Comparison of ENCODE assay signal across 11 cellular contexts in genomic region chr6:7311171-7311570, GRCh38. TPM values are rescaled to one million over a fixed set of nuclear protein-coding genes. Genes with fewer than 3 reads are reported as not detected.
DNase-seq lines count a peak whose midpoint lies in the region; ATAC-seq and TF ChIP-seq lines count a peak whose summit lies in the region.
"Had no signal": no experiment of that assay in that cellular context is flagged by ENCODE, and none has a peak within 500 bp of the region (broad histone marks: within the 10 kb centered on the region; RNA-seq: fewer than 3 reads in every experiment).

No MANE protein-coding gene starts in this region.

- H4K20me1 ChIP-seq in PC-9 (ENCODE audit: insufficient read depth): peaks cover 11% of the 10 kb centered on the region; the same call in 1 of the 2 replicates

- peaks cover 10% of the 10 kb centered on the region; the same call in 1 of the 2 replicates for H3K36me3 ChIP-seq in PC-9 (ENCODE audit: low read depth)

- no peak for ATAC-seq in GM21526 (IDR thresholded peaks at IDR 0.05; ENCODE audit: low FRiP score, unreplicated experiment)

- peak overlapping the region; percentile 94 for H3K4me3 ChIP-seq in PC-9

- H3K4me1 Mint-ChIP-seq in T-helper 1 cell treated with Interleukin-12 subunit alpha and Interleukin-12 subunit beta and Interleukin-4 antibody, amounts not matched to agents 30 μg/mL and 1 μg/mL, for 36 hours (ENCODE audit: low read depth): peaks cover 39% of the 10 kb centered on the region
- H3K4me1 Mint-ChIP-seq in endothelial cell (ENCODE audit: unreplicated experiment) (peaks cover 20% of the 10 kb centered on the region), osteocyte (ENCODE audit: unreplicated experiment) (peaks cover 45% of the 10 kb centered on the region)

- no peaks in the 10 kb centered on the region for H3K27me3 Mint-ChIP-seq in T-helper 1 cell treated with Interleukin-12 subunit alpha and Interleukin-12 subunit beta and Interleukin-4 antibody, amounts not matched to agents 30 μg/mL and 1 μg/mL, for 36 hours (ENCODE audit: low read depth)
- H3K27me3 Mint-ChIP-seq in endothelial cell (ENCODE audit: unreplicated experiment): peaks cover 5% of the 10 kb centered on the region
- H3K27me3 Mint-ChIP-seq in osteocyte (ENCODE audit: unreplicated experiment): no peaks in the 10 kb centered on the region

- peaks cover 10% of the 10 kb centered on the region; the same call in 1 of the 2 replicates for H3F3A ChIP-seq in PC-9 (ENCODE audit: insufficient read depth, low read depth)

- CTCF ChIA-PET in PC-9 (lab: Charles Lee): no interaction called here

- no peaks in the 10 kb centered on the region for H3K9me3 ChIP-seq in PC-9 (ENCODE audit: insufficient read depth, low read depth)
- H3K9me3 ChIP-seq: tibial nerve had no signal

- H3K27me3 ChIP-seq in PC-9 (ENCODE audit: insufficient read depth, low read depth): no peaks in the 10 kb centered on the region
- H3K27me3 ChIP-seq: tibial nerve had no signal

- H3K36me3 Mint-ChIP-seq in T-helper 1 cell treated with Interleukin-12 subunit alpha and Interleukin-12 subunit beta and Interleukin-4 antibody, amounts not matched to agents 30 μg/mL and 1 μg/mL, for 36 hours (ENCODE audit: low read depth): peaks cover 44% of the 10 kb centered on the region
- H3K36me3 Mint-ChIP-seq in endothelial cell (ENCODE audit: low read depth, unreplicated experiment) (peaks cover 14% of the 10 kb centered on the region), osteocyte (ENCODE audit: unreplicated experiment) (peaks cover 27% of the 10 kb centered on the region)

- TF ChIP-seq CTCF in PC-9 (conservative IDR thresholded peaks at IDR 0.05) (no peak), endothelial cell (IDR thresholded peaks at IDR 0.05; ENCODE audit: unreplicated experiment) (no peak), osteocyte (IDR thresholded peaks at IDR 0.05) (no peak)

- H3K9me2 ChIP-seq in PC-9 (ENCODE audit: insufficient read depth): no peaks in the 10 kb centered on the region

- peak overlapping the region; percentile 78 for H3K4me3 Mint-ChIP-seq in T-helper 1 cell treated with Interleukin-12 subunit alpha and Interleukin-12 subunit beta and Interleukin-4 antibody, amounts not matched to agents 30 μg/mL and 1 μg/mL, for 36 hours
- H3K4me3 Mint-ChIP-seq in endothelial cell (ENCODE audit: unreplicated experiment): peak overlapping the region; percentile 82
- peak overlapping the region; percentile 71 for H3K4me3 Mint-ChIP-seq in osteocyte (ENCODE audit: unreplicated experiment)

- peaks cover 22% of the 10 kb centered on the region for H3K4me1 ChIP-seq in PC-9 (replicated peaks; ENCODE audit: insufficient read depth)

- H3K79me2 ChIP-seq in PC-9 (ENCODE audit: low read depth): peaks cover 59% of the 10 kb centered on the region

- POLR2A ChIA-PET in PC-9 (lab: Charles Lee; ENCODE audit: unreplicated experiment): no interaction called here

- peak overlapping the region; percentile 98 for H3K4me2 ChIP-seq in PC-9

- intact Hi-C loops in PC-9 (cut with micrococcal nuclease; ENCODE audit: unreplicated experiment): no loop called here

- no peak overlapping the region for H2AFZ ChIP-seq in PC-9

- no peak for DNase-seq in T-helper 1 cell
- DNase-seq in PC-9: no peak
- no peak for DNase-seq in endothelial cell (ENCODE audit: low spot score)
- no peak for DNase-seq in osteocyte (ENCODE audit: extremely low spot score, unreplicated experiment)
- DNase-seq in epidermal melanocyte (ENCODE audit: insufficient read length, low spot score): no peak
- no peak for DNase-seq in occipital lobe (lab: John Stamatoyannopoulos, UW)
- DNase-seq: ACHN, NCI-H1105 had no signal

- no peak overlapping the region for H3K27ac ChIP-seq in PC-9

- H3K27ac Mint-ChIP-seq in T-helper 1 cell treated with Interleukin-12 subunit alpha and Interleukin-12 subunit beta and Interleukin-4 antibody, amounts not matched to agents 30 μg/mL and 1 μg/mL, for 36 hours: peak overlapping the region; percentile 50
- H3K27ac Mint-ChIP-seq in endothelial cell (ENCODE audit: unreplicated experiment) (peak overlapping the region; percentile 16), osteocyte (ENCODE audit: unreplicated experiment) (peak overlapping the region; percentile 49)

- no TSS peak for BruUV-seq in PC-9 (replicated peaks; lab: Mats Ljungman, UMichigan)

- H3K9me3 Mint-ChIP-seq in T-helper 1 cell treated with Interleukin-12 subunit alpha and Interleukin-12 subunit beta and Interleukin-4 antibody, amounts not matched to agents 30 μg/mL and 1 μg/mL, for 36 hours: peaks cover 5% of the 10 kb centered on the region
- H3K9me3 Mint-ChIP-seq in endothelial cell (ENCODE audit: unreplicated experiment): no peaks in the 10 kb centered on the region
- H3K9me3 Mint-ChIP-seq in osteocyte (ENCODE audit: unreplicated experiment): no peaks in the 10 kb centered on the region

RNA-seq across cellular contexts. Expression of gene SSR1, which starts 1.8 kb away (rescaled TPM):
- 104 and 118 TPM in 2 replicates for total RNA-seq in PC-9 (2021)
- total RNA-seq in endothelial cell (ENCODE audit: unreplicated experiment): 132 TPM
- 183 and 204 TPM in 2 replicates for total RNA-seq in osteocyte
- total RNA-seq in occipital lobe: 50.1 TPM
